In genomic region chr10:71837085-71837827, GRCh38 we compare ENCODE assay signal across 7 cellular contexts. TPM values are rescaled to one million over a fixed set of nuclear protein-coding genes. Genes with fewer than 3 reads are reported as not detected.
DNase-seq lines count a peak whose midpoint lies in the region; ATAC-seq and TF ChIP-seq lines count a peak whose summit lies in the region.

No MANE protein-coding gene starts in this region.

- TF ChIP-seq CTCF in HCT116 (IDR thresholded peaks at IDR 0.05 in 2 of 3, conservative IDR thresholded peaks at IDR 0.05 in 1 of 3; ENCODE audit: borderline replicate concordance in 1 of 3, insufficient read depth in 1 of 3, low read depth in 2 of 3, low read length in 2 of 3) (peak; percentile 54 to 75 (median 66); a peak in 5 of 6 replicates), WERI-Rb-1 (IDR thresholded peaks at IDR 0.05; ENCODE audit: low read depth, low read length) (peak; percentile 95)

- H3K9me3 ChIP-seq in HCT116 (ENCODE audit: control insufficient read depth in 1 of 2, insufficient read depth in 1 of 2, low read depth in 1 of 2, low read length in 2 of 2) (no peaks in the 10 kb centered on the region), WERI-Rb-1 (ENCODE audit: severe bottlenecking) (no peaks in the 10 kb centered on the region), right cardiac atrium (ENCODE audit: control insufficient read depth, low read length) (no peaks in the 10 kb centered on the region)

- ATAC-seq in HCT116 (peak; percentile 74), right cardiac atrium (peak in 1 of 2 donors; percentile 17), GM21360 (IDR thresholded peaks at IDR 0.05; ENCODE audit: unreplicated experiment) (no peak)

- peaks cover 8% of the 10 kb centered on the region; the same call in 1 of the 2 replicates for H4K20me1 ChIP-seq in HCT116 (ENCODE audit: insufficient read depth)

- H3K79me2 ChIP-seq in HCT116 (ENCODE audit: insufficient read depth, low read length): peaks cover 88% of the 10 kb centered on the region

- peak; percentile 59; the same call in 1 of the 2 replicates for TF ChIP-seq RAD21 in HCT116 (IDR thresholded peaks at IDR 0.05; ENCODE audit: low read depth)

- DNase-seq in HCT116 (ENCODE audit: low read depth, low spot score) (no peak), WERI-Rb-1 (peak; percentile 71), right cardiac atrium (no peak), substantia nigra (lab: John Stamatoyannopoulos, UW) (peak in 7 of 49 donors; percentile 24 to 50 (median 37)), NCI-H187 treated with DMSO at 0.1 percent for 48 hours (lab: John Stamatoyannopoulos, UW) (no peak), KG1 (lab: John Stamatoyannopoulos, UW) (no peak)

- no peak overlapping the region for H2AFZ ChIP-seq in HCT116 (ENCODE audit: low read depth, low read length, poor library complexity, severe bottlenecking)

- H3K4me1 ChIP-seq in HCT116 (ENCODE audit: control insufficient read depth in 1 of 2, insufficient read depth in 2 of 2, low read length in 2 of 2) (peaks cover 18 to 46% of the 10 kb centered on the region in 2 experiments), right cardiac atrium (ENCODE audit: control insufficient read depth, insufficient read depth, low read length) (peaks cover 34% of the 10 kb centered on the region)

- H3K4me2 ChIP-seq in HCT116 (ENCODE audit: low read length): peak overlapping the region; percentile 39

- TF ChIP-seq POLR2A in HCT116 (IDR thresholded peaks at IDR 0.05; ENCODE audit: borderline replicate concordance, extremely low read depth, insufficient read depth, insufficient read length): no peak

- H3K9ac ChIP-seq in HCT116 (ENCODE audit: low read length): no peak overlapping the region

- peaks cover 0 to 2% of the 10 kb centered on the region in 2 experiments; a peak in 1 of 4 replicates for H3K36me3 ChIP-seq in HCT116 (ENCODE audit: control insufficient read depth in 1 of 2, insufficient read depth in 2 of 2, low read length in 2 of 2)
- peaks cover 16% of the 10 kb centered on the region for H3K36me3 ChIP-seq in WERI-Rb-1

- H3K9me2 ChIP-seq in HCT116 (ENCODE audit: insufficient read depth): no peaks in the 10 kb centered on the region

- H3K27me3 ChIP-seq in HCT116 (ENCODE audit: insufficient read depth, low read length) (no peaks in the 10 kb centered on the region), WERI-Rb-1 (ENCODE audit: insufficient read depth, low read depth, severe bottlenecking) (no peaks in the 10 kb centered on the region), right cardiac atrium (ENCODE audit: control insufficient read depth, insufficient read depth) (no peaks in the 10 kb centered on the region)

- 66% methylated on average over 17 of the region's 17 CpGs for WGBS in right cardiac atrium

- CTCF ChIA-PET in HCT116 (lab: Charles Lee): interaction anchor here (1.0 to 6.0 kb wide), 5 partner anchors 14 to 64 kb away, joined by 3 to 45 read pairs (median 6); partner anchors contain the start of genes PSAP and VSIR

- RAD21 ChIA-PET in HCT116 (lab: Charles Lee; ENCODE audit: low non-redundant PET in 1 of 2, low total read pairs in 2 of 2, uncharacterized antibody in 2 of 2, unreplicated experiment in 2 of 2): interaction anchor here (0.9 to 2.4 kb wide), 3 partner anchors 14 to 59 kb away, joined by 3 to 9 read pairs (median 5); partner anchors contain the start of gene PSAP (in 1 of the 2)

- no peak overlapping the region for H3K27ac ChIP-seq in HCT116 (ENCODE audit: low read depth, low read length)
- peak overlapping the region; percentile 65 for H3K27ac ChIP-seq in WERI-Rb-1
- peak overlapping the region; percentile 86 for H3K27ac ChIP-seq in right cardiac atrium (ENCODE audit: low read length)
- peak overlapping the region; percentile 92 for H3K27ac ChIP-seq in substantia nigra (ENCODE audit: low read depth, low read length, poor library complexity, severe bottlenecking)

- intact Hi-C loops in HCT116 (cut with micrococcal nuclease): no loop called here
- intact Hi-C loops in right cardiac atrium (cut with DNase I): loop anchor here in 3 of 4 donors (10.0 kb wide), 1 partner anchor 58 kb away; no protein-coding TSS in a partner anchor

- H3K4me3 ChIP-seq in HCT116 (replicated peaks in 1 of 2; ENCODE audit: low read depth in 1 of 2, low read length in 2 of 2): no peak overlapping the region
- no peak overlapping the region for H3K4me3 ChIP-seq in WERI-Rb-1 (ENCODE audit: low read depth, low read length)
- H3K4me3 ChIP-seq in right cardiac atrium (ENCODE audit: low read length): no peak overlapping the region

- POLR2A ChIA-PET in HCT116 (lab: Charles Lee): interaction anchor here (5.3 kb wide), 1 partner anchor 13 kb away, joined by 39 read pairs; the partner anchor contains the start of gene PSAP

- no TSS peak for BruUV-seq in HCT116 (replicated peaks; lab: Mats Ljungman, UMichigan)

TF ChIP-seq in HCT116, 20 proteins besides CTCF, POLR2A, EP300 and RAD21:
- TF ChIP-seq REST (IDR thresholded peaks at IDR 0.05; ENCODE audit: low read depth) (no peak), SP1 (IDR thresholded peaks at IDR 0.05; ENCODE audit: low read depth) (no peak), CBX3 (IDR thresholded peaks at IDR 0.05; ENCODE audit: low read depth) (no peak), EZH2phosphoT487 (IDR thresholded peaks at IDR 0.05; ENCODE audit: borderline replicate concordance) (no peak), YY1 (IDR thresholded peaks at IDR 0.05; ENCODE audit: extremely low read depth, insufficient replicate concordance, low read depth, low read length) (no peak), SRF (IDR thresholded peaks at IDR 0.05; ENCODE audit: low read depth) (no peak)
TF ChIP-seq in HCT116: peak in this region for 0.

RNA-seq across cellular contexts. Expression of gene PSAP, which starts 13.8 kb away (rescaled TPM):
- total RNA-seq in HCT116 (2021; ENCODE audit: unreplicated experiment) (444 TPM), right cardiac atrium (1,000 to 10,000 TPM; 1,345 to 1,678 (median 1,522) TPM)
- 696 and 713 TPM in 2 replicates for polyA plus RNA-seq in HCT116 (2012)
- 897 TPM for polyA plus RNA-seq in right cardiac atrium
